17 cellular contexts compared by ENCODE assay signal in the genomic region with DNA sequence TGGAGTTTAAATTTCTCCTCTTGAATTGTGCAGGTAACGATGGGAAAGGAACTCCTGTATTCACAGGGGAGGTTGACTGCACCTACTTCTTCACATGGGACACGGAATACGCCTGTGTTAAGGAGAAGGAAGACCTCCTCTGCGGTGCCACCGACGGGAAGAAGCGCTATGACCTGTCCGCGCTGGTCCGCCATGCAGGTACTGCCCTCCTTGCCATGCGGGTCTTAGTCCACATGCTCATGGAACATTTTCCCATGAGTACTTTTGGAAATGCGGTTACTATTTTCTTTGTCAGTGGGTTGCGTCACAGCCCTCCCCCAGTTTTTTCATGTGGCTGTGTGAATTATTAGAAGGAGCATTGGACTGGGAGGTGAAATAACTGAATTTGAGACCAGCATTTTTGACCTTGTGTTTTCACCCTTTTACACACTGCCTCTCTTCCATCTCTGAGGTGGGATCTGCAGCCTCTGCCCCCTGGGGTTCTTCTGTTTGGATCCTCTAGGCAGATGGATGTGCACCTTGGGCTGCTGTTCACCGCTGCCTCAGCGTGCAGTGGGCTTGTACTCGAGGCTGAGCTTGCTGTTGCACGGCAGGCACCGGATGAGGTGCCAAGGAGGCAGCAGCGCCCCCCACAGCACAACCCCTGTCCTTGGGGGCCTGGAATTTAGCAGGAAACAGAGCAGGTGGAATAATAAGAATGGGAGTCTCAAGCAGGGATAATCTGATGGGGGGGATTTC.
A peak's percentile ranks its signal among the peaks of the same experiment; 100 is the strongest.
DNase-seq lines count a peak whose midpoint lies in the region; TF ChIP-seq lines count a peak whose summit lies in the region.
"Had no signal": no experiment of that assay in that cellular context is flagged by ENCODE, and none has a peak within 500 bp of the region (broad histone marks: within the 10 kb centered on the region; RNA-seq: fewer than 3 reads in every experiment).

No MANE protein-coding gene starts in this region.

- H3K27ac ChIP-seq in A673 (ENCODE audit: low read depth, low read length, poor library complexity, severe bottlenecking), result no peak overlapping the region
- H3K27ac ChIP-seq in H9 (ENCODE audit: insufficient read length, low read depth, low read length), result no peak overlapping the region
- no peak overlapping the region for H3K27ac ChIP-seq in endodermal cell (ENCODE audit: low read depth, low read length)
- H3K27ac ChIP-seq in osteoblast (ENCODE audit: low read depth, low read length), result peak overlapping the region; percentile 78
- H3K27ac ChIP-seq: HL-60 had no signal

- no TSS peak for BruUV-seq in A673 (replicated peaks; lab: Mats Ljungman, UMichigan)

- H4K20me1 ChIP-seq in H9 (ENCODE audit: control insufficient read depth, insufficient read depth, insufficient read length), result no peaks in the 10 kb centered on the region
- peaks cover 15% of the 10 kb centered on the region for H4K20me1 ChIP-seq in osteoblast (ENCODE audit: insufficient read depth, low read length)

- H3T11ph ChIP-seq in H9 (ENCODE audit: low read length), result no peak overlapping the region

- no CpG with 5 or more reads among the region's 19 CpGs for WGBS in H9 (ENCODE audit: extremely low coverage, insufficient read length, low lambda C conversion rate)
- 94 to 97% methylated on average over 15 to 19 of the region's 19 CpGs for WGBS in endodermal cell (ENCODE audit: insufficient coverage in 1 of 2, insufficient read length in 1 of 2), 2 experiments

- no peak overlapping the region for H2BK120ac ChIP-seq in H9 (ENCODE audit: low read depth, low read length, poor library complexity, severe bottlenecking)

- H3K4me1 ChIP-seq in A673 (ENCODE audit: insufficient read depth, low read length, poor library complexity, severe bottlenecking) (no peaks in the 10 kb centered on the region), H9 (ENCODE audit: insufficient read depth, low read length) (no peaks in the 10 kb centered on the region), endodermal cell (ENCODE audit: control insufficient read depth, insufficient read depth, low read length) (no peaks in the 10 kb centered on the region), osteoblast (ENCODE audit: insufficient read depth, low read length) (peaks cover 51% of the 10 kb centered on the region)

- H3K56ac ChIP-seq in H9 (ENCODE audit: insufficient read length, low read depth, low read length), result no peak overlapping the region

- H2BK12ac ChIP-seq in H9 (ENCODE audit: insufficient read length, low read depth, low read length), result no peak overlapping the region

- no peaks in the 10 kb centered on the region for H3K79me2 ChIP-seq in H9 (ENCODE audit: insufficient read depth, low read length)
- peaks cover 9% of the 10 kb centered on the region for H3K79me2 ChIP-seq in osteoblast (ENCODE audit: insufficient read depth, low read length)

- H3K79me1 ChIP-seq in H9 (ENCODE audit: insufficient read depth, low read depth, low read length, poor library complexity, severe bottlenecking), result no peaks in the 10 kb centered on the region

- H3K27me3 ChIP-seq in A673 (replicated peaks; ENCODE audit: insufficient read depth, low read depth, low read length, poor library complexity), result no peaks in the 10 kb centered on the region
- H3K27me3 ChIP-seq in H9 (ENCODE audit: insufficient read depth, low read length), result no peaks in the 10 kb centered on the region; the same call in 1 of the 2 replicates
- no peaks in the 10 kb centered on the region for H3K27me3 ChIP-seq in endodermal cell (ENCODE audit: control insufficient read depth, insufficient read depth, low read length, poor library complexity, severe bottlenecking)
- H3K27me3 ChIP-seq in osteoblast (ENCODE audit: insufficient read depth, low read length), result no peaks in the 10 kb centered on the region
- H3K27me3 ChIP-seq: MG63, thyroid gland had no signal

- POLR2A ChIA-PET in A673 (lab: Charles Lee; ENCODE audit: low non-redundant PET), result no interaction called here

- intact Hi-C loops in A673 (cut with micrococcal nuclease; ENCODE audit: unreplicated experiment), result no loop called here

- H2BK15ac ChIP-seq in H9 (ENCODE audit: low read depth, low read length), result no peak overlapping the region

- H3K4me3 Mint-ChIP-seq in H9, result no peak overlapping the region
- no peak overlapping the region for H3K4me3 Mint-ChIP-seq in endodermal cell
- H3K4me3 Mint-ChIP-seq: activated CD4-positive, alpha-beta T cell treated with anti-CD3 and anti-CD28 coated beads, Interleukin-2, amount 10 ng/mL, durations not matched to agents 7 days and 5 days; CD4-positive, alpha-beta memory T cell; effector memory CD8-positive, alpha-beta T cell had no signal

- H3K36me3 Mint-ChIP-seq in H9 (ENCODE audit: insufficient read depth in 1 of 3, low read depth in 3 of 3) (peaks cover 35 to 65% (median 57%) of the 10 kb centered on the region in 3 experiments; a peak in 6 of 7 replicates), endodermal cell (ENCODE audit: low read depth) (peaks cover 63% of the 10 kb centered on the region)

- no peaks in the 10 kb centered on the region for H3K27me3 Mint-ChIP-seq in H9 (ENCODE audit: low read depth)
- H3K27me3 Mint-ChIP-seq in endodermal cell (ENCODE audit: insufficient read depth), result no peaks in the 10 kb centered on the region
- H3K27me3 Mint-ChIP-seq: activated CD4-positive, alpha-beta T cell treated with anti-CD3 and anti-CD28 coated beads, Interleukin-2, amount 10 ng/mL, durations not matched to agents 7 days and 5 days; CD4-positive, alpha-beta memory T cell; effector memory CD8-positive, alpha-beta T cell had no signal

- CTCF ChIA-PET in A673 (lab: Charles Lee), result no interaction called here

- no peak overlapping the region for H2AFZ ChIP-seq in H9 (ENCODE audit: low read length)
- no peak overlapping the region for H2AFZ ChIP-seq in osteoblast (ENCODE audit: low read length)

- H3K4me2 ChIP-seq in H9 (ENCODE audit: insufficient read depth, insufficient read length, low read length) (no peak overlapping the region), osteoblast (ENCODE audit: insufficient read depth, low read length) (no peak overlapping the region)

- H3K4me1 Mint-ChIP-seq in H9 (no peaks in the 10 kb centered on the region), endodermal cell (no peaks in the 10 kb centered on the region)

- no peak overlapping the region for H3K23ac ChIP-seq in H9 (ENCODE audit: insufficient read length, low read depth, low read length)

- H3K9me3 ChIP-seq in A673 (ENCODE audit: low read depth, low read length, poor library complexity, severe bottlenecking), result no peaks in the 10 kb centered on the region
- no peaks in the 10 kb centered on the region for H3K9me3 ChIP-seq in H9 (ENCODE audit: control insufficient read depth, low read depth, low read length)
- no peaks in the 10 kb centered on the region for H3K9me3 ChIP-seq in endodermal cell (ENCODE audit: control insufficient read depth, low read length)
- no peaks in the 10 kb centered on the region for H3K9me3 ChIP-seq in osteoblast (ENCODE audit: low read depth, low read length)
- H3K9me3 ChIP-seq: MG63, thyroid gland had no signal

- H4K5ac ChIP-seq in H9 (ENCODE audit: insufficient read length, low read depth, low read length), result no peak overlapping the region

- no peak for DNase-seq in A673 (ENCODE audit: low spot score)
- no peak for DNase-seq in H9
- peak; percentile 38 for DNase-seq in endodermal cell
- no peak for DNase-seq in osteoblast (ENCODE audit: insufficient read length, low spot score, missing footprints)
- DNase-seq in NCI-H748 treated with DMSO at 0.1 percent for 48 hours (lab: John Stamatoyannopoulos, UW), result no peak
- no peak for DNase-seq in NCI-H446 treated with DMSO at 0.1 percent for 48 hours (lab: John Stamatoyannopoulos, UW)
- DNase-seq in stimulated activated CD4-positive, alpha-beta T cell treated with anti-CD3 and anti-CD28 coated beads, Interleukin-2, amount 100 ng/mL, for 48 hours, result no peak
- DNase-seq: activated naive CD4-positive, alpha-beta T cell treated with anti-CD3 and anti-CD28 coated beads, Interleukin-2, amount 50 U/mL, for 16 hours; CD4-positive, alpha-beta memory T cell; effector memory CD8-positive, alpha-beta T cell; NCI-H2171 treated with DMSO at 0.1 percent for 48 hours; NCI-H774; SIG-M5 had no signal

- H3K36me3 ChIP-seq in A673 (ENCODE audit: insufficient read depth, low read length, poor library complexity, severe bottlenecking) (peaks cover 46% of the 10 kb centered on the region), endodermal cell (ENCODE audit: control insufficient read depth, insufficient read depth, low read length) (peaks cover 83% of the 10 kb centered on the region), osteoblast (ENCODE audit: insufficient read depth, low read length) (peaks cover 32% of the 10 kb centered on the region)

- no peak overlapping the region for H2BK5ac ChIP-seq in H9 (ENCODE audit: insufficient read length, low read length)

- H3K9me3 Mint-ChIP-seq in H9 (no peaks in the 10 kb centered on the region), endodermal cell (no peaks in the 10 kb centered on the region)
- H3K9me3 Mint-ChIP-seq: activated CD4-positive, alpha-beta T cell treated with anti-CD3 and anti-CD28 coated beads, Interleukin-2, amount 10 ng/mL, durations not matched to agents 7 days and 5 days; CD4-positive, alpha-beta memory T cell; effector memory CD8-positive, alpha-beta T cell had no signal

- H3K27ac Mint-ChIP-seq in H9 (no peak overlapping the region; a peak in 1 of 7 replicates), endodermal cell (no peak overlapping the region)
- H3K27ac Mint-ChIP-seq: activated CD4-positive, alpha-beta T cell treated with anti-CD3 and anti-CD28 coated beads, Interleukin-2, amount 10 ng/mL, durations not matched to agents 7 days and 5 days had no signal

- H3K4ac ChIP-seq in H9 (ENCODE audit: low read depth, low read length), result no peak overlapping the region

- no peak overlapping the region for H3K14ac ChIP-seq in H9 (ENCODE audit: insufficient read depth, low read length)

- no peaks in the 10 kb centered on the region for H3K23me2 ChIP-seq in H9 (ENCODE audit: insufficient read length, low read depth, low read length, poor library complexity, severe bottlenecking)

- TF ChIP-seq CTCF in A673 (conservative IDR thresholded peaks at IDR 0.05; ENCODE audit: low read depth, low read length) (0 out of 2 replicates have a peak, but pooled peaks have one; percentile 13), H9 (conservative IDR thresholded peaks at IDR 0.05) (0 out of 3 replicates have a peak, but pooled peaks have one; percentile 16), endodermal cell (conservative IDR thresholded peaks at IDR 0.05) (no peak), osteoblast (IDR thresholded peaks at IDR 0.05; ENCODE audit: extremely low read depth, low read depth, low read length) (no peak)

- no peak overlapping the region for H4K8ac ChIP-seq in H9 (replicated peaks; ENCODE audit: insufficient read length, low read depth, low read length)

- H3K9ac ChIP-seq in H9 (ENCODE audit: extremely low read depth, insufficient read length, low read length), result no peak overlapping the region
- no peak overlapping the region for H3K9ac ChIP-seq in endodermal cell (ENCODE audit: extremely low read depth, low read length, poor library complexity, severe bottlenecking)

- no peak overlapping the region for H2BK20ac ChIP-seq in H9 (ENCODE audit: low read depth, low read length, poor library complexity, severe bottlenecking)

- H4K91ac ChIP-seq in H9 (ENCODE audit: insufficient read length, low read depth, low read length), result no peak overlapping the region

- H3K4me3 ChIP-seq in A673 (ENCODE audit: low read depth, low read length, poor library complexity, severe bottlenecking) (no peak overlapping the region), endodermal cell (ENCODE audit: low read length) (no peak overlapping the region), osteoblast (ENCODE audit: insufficient read depth, low read length) (no peak overlapping the region)
- H3K4me3 ChIP-seq: MG63, thyroid gland had no signal

- H3K18ac ChIP-seq in H9 (ENCODE audit: insufficient read length, low read depth, low read length), result no peak overlapping the region

- H2AK5ac ChIP-seq in H9 (ENCODE audit: insufficient read length, low read length), result no peak overlapping the region

Comparison
In these comparisons a context has a peak if more than half of its experiments do, and no peak if none do; other contexts are left out.
1. CTCF ChIP-seq: peak in A673 (single experiment) and H9 (single experiment); none in endodermal cell (single experiment) and osteoblast (single experiment).